ENCODE assay signal across 20 cellular contexts in genomic region chr6:21836772-21837460, GRCh38.
DNase-seq lines count a peak whose midpoint lies in the region; ATAC-seq and TF ChIP-seq lines count a peak whose summit lies in the region.
"Had no signal": no experiment of that assay in that cellular context is flagged by ENCODE, and none has a peak within 500 bp of the region (broad histone marks: within the 10 kb centered on the region; RNA-seq: fewer than 3 reads in every experiment).

No MANE protein-coding gene starts in this region.

- TF ChIP-seq CTCF in brain (conservative IDR thresholded peaks at IDR 0.05) (no peak), Calu3 (IDR thresholded peaks at IDR 0.05; ENCODE audit: unreplicated experiment) (no peak), foreskin fibroblast (IDR thresholded peaks at IDR 0.05; ENCODE audit: low read depth, low read length) (no peak)

- H3K36me3 Mint-ChIP-seq in brain = peaks cover 25% of the 10 kb centered on the region
- no peaks in the 10 kb centered on the region for H3K36me3 Mint-ChIP-seq in Calu3 (ENCODE audit: insufficient read depth, unreplicated experiment)
- H3K36me3 Mint-ChIP-seq: activated naive CD8-positive, alpha-beta T cell; CD8-positive, alpha-beta T cell had no signal

- ATAC-seq in GM21786 (IDR thresholded peaks at IDR 0.05; ENCODE audit: unreplicated experiment) = peak; percentile 50
- peak; percentile 69 for ATAC-seq in stimulated activated naive CD8-positive, alpha-beta T cell treated with anti-CD3 and anti-CD28 coated beads, Interleukin-15, Interleukin-2, amounts not matched to agents 100 U/mL and 50 U/mL, for 24 hours
- no peak for ATAC-seq in HG02840 (IDR thresholded peaks at IDR 0.05; ENCODE audit: low FRiP score, unreplicated experiment)
- ATAC-seq: activated T-helper 17 cell treated with anti-CD3 and anti-CD28 coated beads, Interleukin-2, amount 50 U/mL, for 72 hours; CD8-positive, alpha-beta T cell had no signal

- no TSS peak for BruUV-seq in Calu3 (replicated peaks; lab: Mats Ljungman, UMichigan)

- H3K4me3 ChIP-seq in foreskin fibroblast (ENCODE audit: low read depth in 1 of 2, low read length in 2 of 2) = no peak overlapping the region
- H3K4me3 ChIP-seq: uterus had no signal

- DNase-seq in OCI-M1 (lab: John Stamatoyannopoulos, UW) (peak; percentile 16), Calu3 (no peak), foreskin fibroblast (no peak)
- DNase-seq in stimulated activated naive CD8-positive, alpha-beta T cell treated with anti-CD3 and anti-CD28 coated beads, Interleukin-15, Interleukin-2, amounts not matched to agents 100 U/mL and 50 U/mL, for 24 hours = no peak
- DNase-seq: activated CD4-positive, alpha-beta T cell treated with anti-CD3 and anti-CD28 coated beads for 48 hours; CD8-positive, alpha-beta T cell; DMS53; GDM1; hippocampal formation; islet precursor cell; NCI-H2171; NCI-H69; RPMI8226; stimulated activated CD4-positive, alpha-beta T cell treated with anti-CD3 and anti-CD28 coated beads, Interleukin-1b, Interleukin-23, amount 100 ng/mL, for 48 hours; uterus had no signal

- CTCF ChIA-PET in Calu3 (lab: Charles Lee) = interaction anchor here (0.7 kb wide), 1 partner anchor 127 kb away, joined by 3 read pairs; no protein-coding TSS in a partner anchor

- H3K4me3 Mint-ChIP-seq in brain = peak overlapping the region in 3 of 5 experiments; percentile 11 to 46 (median 27)
- no peak overlapping the region for H3K4me3 Mint-ChIP-seq in Calu3 (ENCODE audit: low read depth, unreplicated experiment)
- H3K4me3 Mint-ChIP-seq: activated naive CD8-positive, alpha-beta T cell; activated T-helper 17 cell treated with anti-CD3 and anti-CD28 coated beads, Interleukin-2, amount 50 U/mL, for 72 hours; CD8-positive, alpha-beta T cell had no signal

- H3K9me3 Mint-ChIP-seq in brain (no peaks in the 10 kb centered on the region), Calu3 (ENCODE audit: low read depth, unreplicated experiment) (no peaks in the 10 kb centered on the region)
- H3K9me3 Mint-ChIP-seq: activated T-helper 17 cell treated with anti-CD3 and anti-CD28 coated beads, Interleukin-2, amount 50 U/mL, for 72 hours; CD8-positive, alpha-beta T cell had no signal

- intact Hi-C loops in Calu3 (cut with micrococcal nuclease; ENCODE audit: unreplicated experiment) = no loop called here

- H3K27ac Mint-ChIP-seq in brain = peak overlapping the region; percentile 12 to 88 (median 52)
- H3K27ac Mint-ChIP-seq in Calu3 (ENCODE audit: unreplicated experiment) = no peak overlapping the region
- H3K27ac Mint-ChIP-seq: activated naive CD8-positive, alpha-beta T cell; activated T-helper 17 cell treated with anti-CD3 and anti-CD28 coated beads, Interleukin-2, amount 50 U/mL, for 72 hours; CD8-positive, alpha-beta T cell had no signal

- H3K27me3 Mint-ChIP-seq in brain (no peaks in the 10 kb centered on the region), Calu3 (ENCODE audit: unreplicated experiment) (no peaks in the 10 kb centered on the region)
- H3K27me3 Mint-ChIP-seq: activated naive CD8-positive, alpha-beta T cell; activated T-helper 17 cell treated with anti-CD3 and anti-CD28 coated beads, Interleukin-2, amount 50 U/mL, for 72 hours had no signal

- H3K4me1 Mint-ChIP-seq in brain (peaks cover 29% of the 10 kb centered on the region), Calu3 (ENCODE audit: low read depth, unreplicated experiment) (peaks cover 5% of the 10 kb centered on the region)
- H3K4me1 Mint-ChIP-seq: activated T-helper 17 cell treated with anti-CD3 and anti-CD28 coated beads, Interleukin-2, amount 50 U/mL, for 72 hours had no signal
